Comparison of ENCODE assay signal across 9 cellular contexts in the genomic region with DNA sequence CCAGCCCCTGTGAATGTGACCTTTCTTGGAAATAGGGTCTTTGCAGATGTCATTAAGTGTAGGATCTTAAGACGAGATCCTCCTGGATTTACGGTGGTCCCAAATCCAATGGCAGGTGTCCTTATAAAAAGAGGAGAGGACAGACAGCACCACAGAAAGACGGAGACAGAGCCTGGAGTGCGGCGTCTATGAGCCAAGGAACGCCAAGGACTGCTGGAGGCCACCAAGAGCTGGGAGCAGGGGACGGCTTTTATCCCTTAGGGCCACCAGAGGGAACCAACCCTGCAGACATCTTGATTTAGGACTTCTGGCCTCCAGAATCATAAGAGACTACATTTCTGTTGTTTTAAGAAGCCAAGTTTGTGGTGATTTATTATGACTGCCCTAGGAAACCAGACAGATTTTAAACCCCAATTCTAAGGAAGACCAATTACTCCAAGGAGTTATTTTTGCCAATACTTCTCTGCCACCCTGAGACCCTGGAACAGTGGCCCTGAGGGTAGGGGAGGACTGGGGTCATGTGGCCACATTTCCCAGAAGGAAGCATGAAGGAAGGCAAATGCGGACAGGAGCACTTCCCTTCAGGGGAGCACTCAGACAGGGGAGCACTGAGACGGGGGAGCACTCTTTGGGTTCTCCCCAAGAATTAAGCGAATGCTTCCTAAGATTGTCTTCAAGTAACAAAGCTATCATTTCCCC.
DNase-seq lines count a peak whose midpoint lies in the region; ATAC-seq, FAIRE-seq and TF ChIP-seq lines count a peak whose summit lies in the region.
"Had no signal": no experiment of that assay in that cellular context is flagged by ENCODE, and none has a peak within 500 bp of the region (broad histone marks: within the 10 kb centered on the region; RNA-seq: fewer than 3 reads in every experiment).

No MANE protein-coding gene starts in this region.

- no peaks in the 10 kb centered on the region for H3K79me2 ChIP-seq in Loucy (ENCODE audit: insufficient read depth, low read length)

- H2AFZ ChIP-seq in Loucy (ENCODE audit: low read length): peak overlapping the region; percentile 78; the same call in 1 of the 2 replicates

- H3K4me1 ChIP-seq in Loucy (ENCODE audit: insufficient read depth, low read length, poor library complexity, severe bottlenecking) (peaks cover 8% of the 10 kb centered on the region), neutrophil (ENCODE audit: control insufficient read depth in 1 of 2, insufficient read depth in 1 of 2, low read depth in 1 of 2, low read length in 1 of 2) (peaks cover 26 to 28% of the 10 kb centered on the region in 2 experiments)

- peaks cover 17% of the 10 kb centered on the region for H3K36me3 Mint-ChIP-seq in chondrocyte (ENCODE audit: low read depth)

- DNase-seq in GM10248 (ENCODE audit: extremely low spot score): no peak
- peak; percentile 52 for DNase-seq in chondrocyte (ENCODE audit: low spot score)
- DNase-seq in frontal cortex (ENCODE audit: low spot score in 2 of 2): no peak
- DNase-seq in NCI-H1092 treated with DMSO at 0.1 percent for 48 hours (lab: John Stamatoyannopoulos, UW): no peak
- no peak for DNase-seq in kidney glomerular epithelial cell (lab: John Stamatoyannopoulos, UW)
- DNase-seq in stimulated activated naive CD8-positive, alpha-beta T cell treated with anti-CD3 and anti-CD28 coated beads, Interleukin-15, Interleukin-2, amounts not matched to agents 100 U/mL and 50 U/mL, for 24 hours: no peak
- DNase-seq: SW 1271 had no signal

- H3K4me1 Mint-ChIP-seq in chondrocyte (ENCODE audit: low read depth): peaks cover 4% of the 10 kb centered on the region

- TF ChIP-seq CTCF in GM10248 (IDR thresholded peaks at IDR 0.05; ENCODE audit: control extremely low read depth, extremely low read depth, low read depth, missing control alignments) (peak; percentile 35), Loucy (conservative IDR thresholded peaks at IDR 0.05; ENCODE audit: low read length) (peak; percentile 29; the same call in 1 of the 2 replicates), chondrocyte (IDR thresholded peaks at IDR 0.05) (peak; percentile 74), neutrophil (IDR thresholded peaks at IDR 0.05) (no peak)

- no peak overlapping the region for H3K27ac Mint-ChIP-seq in chondrocyte (ENCODE audit: unreplicated experiment)

- H3K36me3 ChIP-seq in Loucy (ENCODE audit: insufficient read depth, low read length) (no peaks in the 10 kb centered on the region), neutrophil (peaks cover 97% of the 10 kb centered on the region)

- no peaks in the 10 kb centered on the region for H3K9me2 ChIP-seq in Loucy (replicated peaks; ENCODE audit: low read depth, low read length)

- H3K9me3 ChIP-seq in Loucy (ENCODE audit: insufficient read depth, low read depth, low read length): no peaks in the 10 kb centered on the region
- no peaks in the 10 kb centered on the region for H3K9me3 ChIP-seq in neutrophil

- no peaks in the 10 kb centered on the region for H3F3A ChIP-seq in Loucy (ENCODE audit: low read depth)

- no peaks in the 10 kb centered on the region for H4K20me1 ChIP-seq in Loucy (ENCODE audit: insufficient read depth, low read length, poor library complexity, severe bottlenecking)

- peak overlapping the region; percentile 46 for H3K27ac ChIP-seq in neutrophil

- H3K4me3 ChIP-seq in Loucy (ENCODE audit: low read length, poor library complexity, severe bottlenecking): no peak overlapping the region
- no peak overlapping the region for H3K4me3 ChIP-seq in neutrophil (ENCODE audit: low read depth in 1 of 2, low read length in 1 of 2)

- no peak for ATAC-seq in stimulated activated naive CD8-positive, alpha-beta T cell treated with anti-CD3 and anti-CD28 coated beads, Interleukin-15, Interleukin-2, amounts not matched to agents 100 U/mL and 50 U/mL, for 24 hours

- POLR2A ChIA-PET in GM10248 (lab: Yijun Ruan, JAX): no interaction called here

- FAIRE-seq in frontal cortex (lab: Jason Lieb, UNC): no peak

- no peaks in the 10 kb centered on the region for H3K9me3 Mint-ChIP-seq in chondrocyte (ENCODE audit: low read depth)

- CTCF ChIA-PET in GM10248 (lab: Yijun Ruan, JAX): interaction anchor here (1.7 to 1.8 kb wide), 2 partner anchors 31 to 364 kb away, joined by 4 to 7 read pairs; no protein-coding TSS in a partner anchor

- peak overlapping the region; percentile 7 for H3K4me2 ChIP-seq in Loucy (ENCODE audit: low read depth, low read length, poor library complexity, severe bottlenecking)

- no peak overlapping the region for H3K4me3 Mint-ChIP-seq in chondrocyte (ENCODE audit: unreplicated experiment)

- H3K9ac ChIP-seq in Loucy (ENCODE audit: low read depth, low read length, poor library complexity, severe bottlenecking): peak overlapping the region; percentile 22

- H3K27me3 Mint-ChIP-seq in chondrocyte (ENCODE audit: low read depth): no peaks in the 10 kb centered on the region

- H3K27me3 ChIP-seq in Loucy (ENCODE audit: insufficient read depth, low read length, poor library complexity, severe bottlenecking): no peaks in the 10 kb centered on the region
- H3K27me3 ChIP-seq in neutrophil: no peaks in the 10 kb centered on the region
